16 cellular contexts compared by ENCODE assay signal in genomic region chr1:180248176-180248575, GRCh38. TPM values are rescaled to one million over a fixed set of nuclear protein-coding genes. Genes with fewer than 3 reads are reported as not detected.
DNase-seq lines count a peak whose midpoint lies in the region; ATAC-seq and TF ChIP-seq lines count a peak whose summit lies in the region.
"Had no signal": no experiment of that assay in that cellular context is flagged by ENCODE, and none has a peak within 500 bp of the region (broad histone marks: within the 10 kb centered on the region; RNA-seq: fewer than 3 reads in every experiment).

No MANE protein-coding gene starts in this region.

- no peak for ATAC-seq in natural killer cell treated with Interleukin-12 subunit alpha and Interleukin-12 subunit beta and Interleukin-15 and Interleukin-18, amount 100 ng/mL, for 72 hours
- ATAC-seq in natural killer cell (no peak), upper lobe of right lung (no peak), GM19035 (IDR thresholded peaks at IDR 0.05; ENCODE audit: unreplicated experiment) (no peak)

- no peaks in the 10 kb centered on the region for H3K9me3 Mint-ChIP-seq in natural killer cell treated with Interleukin-12 subunit alpha and Interleukin-12 subunit beta and Interleukin-15 and Interleukin-18, amount 100 ng/mL, for 72 hours
- no peaks in the 10 kb centered on the region for H3K9me3 Mint-ChIP-seq in natural killer cell
- H3K9me3 Mint-ChIP-seq: CD14-positive monocyte; CD4-positive, alpha-beta memory T cell had no signal

- H3K27ac Mint-ChIP-seq in natural killer cell treated with Interleukin-12 subunit alpha and Interleukin-12 subunit beta and Interleukin-15 and Interleukin-18, amount 100 ng/mL, for 72 hours, result no peak overlapping the region
- no peak overlapping the region for H3K27ac Mint-ChIP-seq in natural killer cell
- H3K27ac Mint-ChIP-seq: CD14-positive monocyte; CD4-positive, alpha-beta memory T cell had no signal

- no peaks in the 10 kb centered on the region for H3K36me3 Mint-ChIP-seq in natural killer cell treated with Interleukin-12 subunit alpha and Interleukin-12 subunit beta and Interleukin-15 and Interleukin-18, amount 100 ng/mL, for 72 hours
- H3K36me3 Mint-ChIP-seq in natural killer cell, result no peaks in the 10 kb centered on the region
- H3K36me3 Mint-ChIP-seq: CD14-positive monocyte; CD4-positive, alpha-beta memory T cell had no signal

- peaks cover under 1 to 5% of the 10 kb centered on the region in 2 donors for H3K27me3 Mint-ChIP-seq in natural killer cell treated with Interleukin-12 subunit alpha and Interleukin-12 subunit beta and Interleukin-15 and Interleukin-18, amount 100 ng/mL, for 72 hours
- peaks cover under 1 to 18% of the 10 kb centered on the region in 2 donors for H3K27me3 Mint-ChIP-seq in natural killer cell (ENCODE audit: low read depth in 2 of 2)

- H3K4me1 ChIP-seq in neutrophil (ENCODE audit: control insufficient read depth in 1 of 2, insufficient read depth in 1 of 2, low read depth in 1 of 2, low read length in 1 of 2), result peaks cover 40 to 41% of the 10 kb centered on the region in 2 experiments
- no peaks in the 10 kb centered on the region for H3K4me1 ChIP-seq in upper lobe of right lung

- H3K36me3 ChIP-seq in neutrophil (no peaks in the 10 kb centered on the region), upper lobe of right lung (no peaks in the 10 kb centered on the region)
- H3K36me3 ChIP-seq: BLaER1 had no signal

- H3K9me3 ChIP-seq in neutrophil, result no peaks in the 10 kb centered on the region
- no peaks in the 10 kb centered on the region for H3K9me3 ChIP-seq in upper lobe of right lung
- H3K9me3 ChIP-seq: BLaER1 had no signal

- DNase-seq in NCI-H510A treated with DMSO at 0.1 percent for 48 hours (lab: John Stamatoyannopoulos, UW), result peak; percentile 8
- no peak for DNase-seq in NCI-H510A (lab: John Stamatoyannopoulos, UW)
- DNase-seq in natural killer cell treated with Interleukin-12 subunit alpha and Interleukin-12 subunit beta and Interleukin-15 and Interleukin-18, amount 100 ng/mL, for 72 hours (ENCODE audit: low spot score), result peak; percentile 44
- no peak for DNase-seq in natural killer cell
- peak; percentile 51 for DNase-seq in upper lobe of right lung
- no peak for DNase-seq in ecto neural progenitor cell (ENCODE audit: low spot score)
- DNase-seq: 8988T; Calu3; CD4-positive, alpha-beta memory T cell; GM23248; HCEC 1CT had no signal

- no peak for TF ChIP-seq CTCF in natural killer cell (IDR thresholded peaks at IDR 0.05)
- no peak for TF ChIP-seq CTCF in neutrophil (IDR thresholded peaks at IDR 0.05)
- no peak for TF ChIP-seq CTCF in upper lobe of right lung (IDR thresholded peaks at IDR 0.05)

- H3K4me1 Mint-ChIP-seq in natural killer cell treated with Interleukin-12 subunit alpha and Interleukin-12 subunit beta and Interleukin-15 and Interleukin-18, amount 100 ng/mL, for 72 hours (ENCODE audit: low read depth in 2 of 2), result peaks cover 0 to 9% of the 10 kb centered on the region in 2 donors
- H3K4me1 Mint-ChIP-seq in natural killer cell, result peaks cover 0 to 6% of the 10 kb centered on the region in 2 donors

- H3K27ac ChIP-seq in neutrophil (peak overlapping the region; percentile 81), upper lobe of right lung (no peak overlapping the region)
- H3K27ac ChIP-seq: BLaER1, GM23248 had no signal

- H3K4me3 ChIP-seq in neutrophil (ENCODE audit: low read depth in 1 of 2, low read length in 1 of 2) (no peak overlapping the region), upper lobe of right lung (no peak overlapping the region)
- H3K4me3 ChIP-seq: BLaER1, GM23248 had no signal

- intact Hi-C loops in natural killer cell (cut with micrococcal nuclease), result no loop called here
- intact Hi-C loops in upper lobe of right lung (cut with DNase I), result no loop called here

- no peak overlapping the region for H3K4me3 Mint-ChIP-seq in natural killer cell treated with Interleukin-12 subunit alpha and Interleukin-12 subunit beta and Interleukin-15 and Interleukin-18, amount 100 ng/mL, for 72 hours
- H3K4me3 Mint-ChIP-seq in natural killer cell, result no peak overlapping the region
- H3K4me3 Mint-ChIP-seq: CD14-positive monocyte; CD4-positive, alpha-beta memory T cell had no signal

- H3K27me3 ChIP-seq in neutrophil (peaks cover 7% of the 10 kb centered on the region), upper lobe of right lung (peaks cover 4% of the 10 kb centered on the region)

RNA-seq across cellular contexts. Expression of gene LHX4, which starts 18.1 kb away (rescaled TPM):
- total RNA-seq in natural killer cell treated with Interleukin-12 subunit alpha and Interleukin-12 subunit beta and Interleukin-15 and Interleukin-18, amount 100 ng/mL, for 72 hours, result not detected
- total RNA-seq in natural killer cell, result under 1 TPM in 1 of 3 donors, not detected in 2; 0.08 TPM
- total RNA-seq in upper lobe of right lung, result not detected
- total RNA-seq: A673; CD4-positive, alpha-beta memory T cell; GM23248 had no signal

Comparison
In these comparisons a context has a peak if more than half of its experiments do, and no peak if none do; other contexts are left out.
1. DNase-seq: peak in NCI-H510A treated with DMSO at 0.1 percent for 48 hours (single experiment), natural killer cell treated with Interleukin-12 subunit alpha and Interleukin-12 subunit beta and Interleukin-15 and Interleukin-18, amount 100 ng/mL, for 72 hours (single experiment) and upper lobe of right lung (single experiment); none in NCI-H510A (single experiment), natural killer cell (single experiment) and ecto neural progenitor cell (single experiment).